ENCODE assay signal across 8 cellular contexts in the genomic region with DNA sequence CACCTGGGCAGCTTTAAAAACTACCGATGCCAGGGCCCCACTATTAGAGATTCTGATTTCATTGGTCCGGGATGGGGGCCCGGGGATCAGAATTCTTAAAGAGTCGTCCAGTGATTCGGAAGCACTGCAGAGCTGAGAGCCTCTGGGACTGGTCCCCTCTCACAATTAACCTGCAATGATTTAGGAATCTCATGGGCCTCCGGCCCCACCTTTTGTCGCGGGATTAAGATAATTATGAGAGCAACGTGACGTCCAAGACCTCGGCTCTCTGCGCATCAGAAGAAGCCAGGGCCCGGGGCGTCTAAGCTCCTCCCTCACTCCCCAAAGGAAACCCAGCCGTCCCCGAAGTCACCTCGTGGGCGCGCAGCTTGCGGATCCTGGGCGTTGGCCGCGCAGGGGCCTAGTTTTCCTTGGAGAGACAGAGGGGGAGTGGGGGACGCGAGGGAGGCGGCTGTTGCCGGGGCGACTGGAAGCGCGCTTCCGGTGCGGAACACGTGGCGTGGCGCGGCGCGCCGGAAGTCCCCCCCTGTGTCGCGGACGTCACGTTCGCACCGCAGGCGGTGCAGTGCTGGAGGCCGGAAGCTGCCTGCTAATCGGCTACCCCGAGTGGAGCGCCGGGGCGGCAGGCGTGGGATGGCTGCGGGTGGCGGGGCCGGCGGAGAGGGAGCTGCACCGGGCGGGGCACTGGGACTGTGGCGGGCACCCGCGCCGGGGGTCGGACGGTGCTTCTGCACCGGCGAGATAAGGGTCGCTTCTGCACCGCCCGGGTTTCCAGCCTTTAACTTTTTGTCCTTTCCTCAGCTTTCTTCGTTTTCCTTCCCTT. TPM values are rescaled to one million over a fixed set of nuclear protein-coding genes. Genes with fewer than 3 reads are reported as not detected.
DNase-seq lines count a peak whose midpoint lies in the region; ATAC-seq and TF ChIP-seq lines count a peak whose summit lies in the region.

A gene with protein sequence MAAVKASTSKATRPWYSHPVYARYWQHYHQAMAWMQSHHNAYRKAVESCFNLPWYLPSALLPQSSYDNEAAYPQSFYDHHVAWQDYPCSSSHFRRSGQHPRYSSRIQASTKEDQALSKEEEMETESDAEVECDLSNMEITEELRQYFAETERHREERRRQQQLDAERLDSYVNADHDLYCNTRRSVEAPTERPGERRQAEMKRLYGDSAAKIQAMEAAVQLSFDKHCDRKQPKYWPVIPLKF (minus strand): TSS at position 468 of the 823 bp plus-strand sequence. CDS start 8,414 bp downstream, outside the sequence.

- H3K4me1 Mint-ChIP-seq in T-helper 1 cell treated with Interleukin-12 subunit alpha and Interleukin-12 subunit beta and Interleukin-4 antibody, amounts not matched to agents 30 μg/mL and 1 μg/mL, for 36 hours (ENCODE audit: low read depth) = peaks cover 24% of the 10 kb centered on the region

- H3K27me3 Mint-ChIP-seq in T-helper 1 cell treated with Interleukin-12 subunit alpha and Interleukin-12 subunit beta and Interleukin-4 antibody, amounts not matched to agents 30 μg/mL and 1 μg/mL, for 36 hours (ENCODE audit: low read depth) = peaks cover 7% of the 10 kb centered on the region

- peak within 1 kb of the TSS; percentile 97 for H3K27ac Mint-ChIP-seq in T-helper 1 cell treated with Interleukin-12 subunit alpha and Interleukin-12 subunit beta and Interleukin-4 antibody, amounts not matched to agents 30 μg/mL and 1 μg/mL, for 36 hours

- H3K4me3 ChIP-seq in GM12875 (ENCODE audit: low read depth, low read length) (peak within 1 kb of the TSS; percentile 91), psoas muscle (peak within 1 kb of the TSS; percentile 72), urinary bladder (ENCODE audit: low read depth, low read length) (peak within 1 kb of the TSS; percentile 62)

- H3K36me3 ChIP-seq in psoas muscle (ENCODE audit: insufficient read depth in 1 of 2, low read depth in 1 of 2) (no peaks in the 10 kb centered on the region), urinary bladder (ENCODE audit: insufficient read depth) (no peaks in the 10 kb centered on the region)

- peak within 1 kb of the TSS; percentile 96 for H3K4me3 Mint-ChIP-seq in T-helper 1 cell treated with Interleukin-12 subunit alpha and Interleukin-12 subunit beta and Interleukin-4 antibody, amounts not matched to agents 30 μg/mL and 1 μg/mL, for 36 hours

- no peaks in the 10 kb centered on the region for H3K9me3 ChIP-seq in psoas muscle

- ATAC-seq in HG02763 (IDR thresholded peaks at IDR 0.05; ENCODE audit: unreplicated experiment) (peak; percentile 92), left ventricle myocardium superior (peak; percentile 99), psoas muscle (peak; percentile 98)

- H3K4me1 ChIP-seq in psoas muscle = peaks cover 13% of the 10 kb centered on the region
- H3K4me1 ChIP-seq in urinary bladder (ENCODE audit: insufficient read depth) = no peaks in the 10 kb centered on the region

- no peaks in the 10 kb centered on the region for H3K27me3 ChIP-seq in psoas muscle (ENCODE audit: insufficient read depth in 3 of 3, low read length in 2 of 3)

- peak within 1 kb of the TSS; percentile 91 for H3K27ac ChIP-seq in psoas muscle
- peak within 1 kb of the TSS; percentile 66 for H3K27ac ChIP-seq in urinary bladder (ENCODE audit: low read depth)

- TF ChIP-seq CTCF in GM12875 (IDR thresholded peaks at IDR 0.05; ENCODE audit: borderline replicate concordance, insufficient read depth, low read depth, low read length) (no peak), psoas muscle (IDR thresholded peaks at IDR 0.05) (no peak)

- WGBS in psoas muscle, 3 donors = 0% methylated on average over 37 to 62 of the region's 71 CpGs
- under 1% methylated on average over 71 of the region's 71 CpGs for WGBS in urinary bladder

- H3K36me3 Mint-ChIP-seq in T-helper 1 cell treated with Interleukin-12 subunit alpha and Interleukin-12 subunit beta and Interleukin-4 antibody, amounts not matched to agents 30 μg/mL and 1 μg/mL, for 36 hours (ENCODE audit: low read depth) = peaks cover 4% of the 10 kb centered on the region

- intact Hi-C loops in left ventricle myocardium superior (cut with micrococcal nuclease) = loop anchor here (5.0 kb wide), 2 partner anchors 382 to 522 kb away; no protein-coding TSS in a partner anchor
- intact Hi-C loops in psoas muscle (cut with DNase I) = loop anchor here (2.0 to 5.0 kb wide), 6 partner anchors 277 to 525 kb away; no protein-coding TSS in a partner anchor

- H3K9me3 Mint-ChIP-seq in T-helper 1 cell treated with Interleukin-12 subunit alpha and Interleukin-12 subunit beta and Interleukin-4 antibody, amounts not matched to agents 30 μg/mL and 1 μg/mL, for 36 hours = no peaks in the 10 kb centered on the region

- DNase-seq in NCI-H1436 (lab: John Stamatoyannopoulos, UW) (peak; percentile 86), amniotic stem cell (lab: John Stamatoyannopoulos, UW) (peak; percentile 47), left ventricle myocardium superior (peak; percentile 92), psoas muscle (peak; percentile 89 to 95)

RNA-seq across cellular contexts. Expression of the gene that starts here (rescaled TPM):
- total RNA-seq in left ventricle myocardium superior = 8.3 TPM
- 1 to 10 TPM; 7.8 to 8.5 (median 8.3) TPM for total RNA-seq in psoas muscle
- 10 to 100 TPM in 1 of 3 donors, 1 to 10 TPM in 2; 8.2 to 10.8 (median 9.3) TPM for polyA plus RNA-seq in psoas muscle
- total RNA-seq in urinary bladder = 15.0 TPM
- 15.9 TPM for polyA plus RNA-seq in urinary bladder

Comparison
In these comparisons a context has a peak if more than half of its experiments do, and no peak if none do; other contexts are left out.
1. Peak in every context shown above with its lines: DNase-seq, ATAC-seq, H3K4me3 ChIP-seq and H3K27ac ChIP-seq.